8 cellular contexts compared by ENCODE assay signal in the genomic region with DNA sequence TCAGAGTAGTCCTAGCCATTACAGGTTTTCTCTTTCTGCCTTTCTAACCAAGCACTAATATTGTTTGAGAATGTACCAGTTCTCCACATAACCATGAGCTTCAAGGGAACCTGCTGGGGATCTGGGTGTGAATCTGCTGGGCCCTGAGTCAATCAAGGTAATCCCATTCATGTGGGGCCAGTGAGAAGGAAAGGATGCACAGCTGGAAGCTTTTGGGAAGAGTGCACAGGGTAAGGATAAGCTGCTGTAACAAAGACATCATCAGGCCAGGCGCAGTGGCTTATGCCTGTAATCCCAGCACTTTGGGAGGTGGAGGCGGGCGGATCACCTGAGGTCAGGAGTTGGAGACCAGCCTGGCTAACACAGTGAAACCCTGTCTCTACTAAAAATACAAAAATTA. TPM values are rescaled to one million over a fixed set of nuclear protein-coding genes. Genes with fewer than 3 reads are reported as not detected.
"Had no signal": no experiment of that assay in that cellular context is flagged by ENCODE, and none has a peak within 500 bp of the region (broad histone marks: within the 10 kb centered on the region; RNA-seq: fewer than 3 reads in every experiment).

No MANE protein-coding gene starts in this region.

RNA-seq across cellular contexts. Expression of a gene that starts 4.5 kb away (rescaled TPM):
- total RNA-seq: LHCN-M2, MCF 10A, NCI-H460, PC-3, Peyer's patch, Right ventricle myocardium superior, SJSA1 had no signal
- polyA plus RNA-seq: SK-N-SH had no signal

RNA-seq across cellular contexts. Expression of a gene that starts 7.9 kb away (rescaled TPM):
- total RNA-seq: LHCN-M2, MCF 10A, NCI-H460, PC-3, Peyer's patch, Right ventricle myocardium superior, SJSA1 had no signal
- polyA plus RNA-seq: SK-N-SH had no signal

RNA-seq across cellular contexts. Expression of a gene that starts 34.9 kb away (rescaled TPM):
- total RNA-seq: LHCN-M2, MCF 10A, NCI-H460, PC-3, Peyer's patch, Right ventricle myocardium superior, SJSA1 had no signal
- polyA plus RNA-seq: SK-N-SH had no signal

RNA-seq across cellular contexts. Expression of a gene that starts 45.8 kb away (rescaled TPM):
- total RNA-seq: LHCN-M2, MCF 10A, NCI-H460, PC-3, Peyer's patch, Right ventricle myocardium superior, SJSA1 had no signal
- polyA plus RNA-seq: SK-N-SH had no signal
